18 cellular contexts compared by ENCODE assay signal in the genomic region with DNA sequence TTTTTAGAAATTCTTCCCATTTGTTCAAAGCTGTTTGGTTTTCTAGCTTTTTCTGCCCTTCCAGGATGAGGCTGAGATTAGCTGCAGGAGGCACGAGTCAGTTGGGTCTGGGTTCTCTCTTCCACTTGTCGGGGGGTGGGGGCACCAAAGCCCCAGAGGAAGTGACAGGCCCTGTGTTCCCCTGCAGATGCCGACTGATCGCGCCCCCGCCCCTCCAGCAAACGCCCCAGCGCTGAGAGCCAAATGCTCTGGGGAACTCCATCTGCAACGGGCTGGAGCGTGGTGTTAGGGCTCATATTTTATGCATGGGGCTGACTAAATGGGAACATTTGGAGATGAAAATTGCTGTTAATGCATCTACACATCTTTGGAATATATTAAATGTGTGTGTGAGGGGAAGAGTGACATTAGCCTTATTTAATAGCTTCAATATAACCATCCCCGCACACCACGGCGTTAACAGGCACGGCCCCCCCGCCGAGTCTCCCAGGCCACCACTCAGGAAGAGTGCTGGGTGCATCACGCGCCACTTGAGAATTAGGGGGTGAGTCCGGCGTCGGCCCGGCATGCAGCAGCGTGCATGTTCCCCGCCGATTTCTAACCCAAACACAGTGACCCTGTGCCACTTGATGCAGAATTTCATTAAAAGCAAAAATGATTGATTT.
A peak's percentile ranks its signal among the peaks of the same experiment; 100 is the strongest.
DNase-seq lines count a peak whose midpoint lies in the region; ATAC-seq and TF ChIP-seq lines count a peak whose summit lies in the region.
"Had no signal": no experiment of that assay in that cellular context is flagged by ENCODE, and none has a peak within 500 bp of the region (broad histone marks: within the 10 kb centered on the region; RNA-seq: fewer than 3 reads in every experiment).

No MANE protein-coding gene starts in this region.

- ATAC-seq in RWPE2 (ENCODE audit: low read depth) (no peak), left lobe of liver (no peak), GM19397 (IDR thresholded peaks at IDR 0.05; ENCODE audit: unreplicated experiment) (no peak)
- ATAC-seq: left cardiac atrium had no signal

- TF ChIP-seq POLR2A in sigmoid colon (IDR thresholded peaks at IDR 0.05) (no peak), testis (IDR thresholded peaks at IDR 0.05) (no peak)

- 49 to 70% methylated on average over 25 of the region's 25 CpGs for WGBS in sigmoid colon, 2 donors
- 82 to 83% methylated on average over 25 of the region's 25 CpGs for WGBS in testis, 2 donors

- H3K27ac ChIP-seq in RWPE2 (ENCODE audit: poor library complexity, severe bottlenecking) (no peak overlapping the region), sigmoid colon (no peak overlapping the region), testis (no peak overlapping the region)
- H3K27ac ChIP-seq: ascending aorta had no signal

- no peaks in the 10 kb centered on the region for H3K9me3 ChIP-seq in RWPE2 (ENCODE audit: severe bottlenecking)
- no peaks in the 10 kb centered on the region for H3K9me3 ChIP-seq in sigmoid colon
- H3K9me3 ChIP-seq in testis = no peaks in the 10 kb centered on the region
- H3K9me3 ChIP-seq: ascending aorta had no signal

- intact Hi-C loops in sigmoid colon (cut with DNase I) = no loop called here
- intact Hi-C loops in testis (cut with DNase I; ENCODE audit: low total_unique reads) = no loop called here

- no peaks in the 10 kb centered on the region for H3K36me3 ChIP-seq in RWPE2 (ENCODE audit: low read depth)
- H3K36me3 ChIP-seq in sigmoid colon = no peaks in the 10 kb centered on the region
- H3K36me3 ChIP-seq in testis (ENCODE audit: low read depth, missing control alignments) = no peaks in the 10 kb centered on the region
- H3K36me3 ChIP-seq: ascending aorta had no signal

- no peak for TF ChIP-seq EP300 in sigmoid colon (IDR thresholded peaks at IDR 0.05)

- H3K4me1 ChIP-seq in RWPE2 (ENCODE audit: insufficient read depth, poor library complexity, severe bottlenecking) (peaks cover 6% of the 10 kb centered on the region), sigmoid colon (peaks cover 0 to 6% (median 5%) of the 10 kb centered on the region in 4 donors), testis (no peaks in the 10 kb centered on the region)
- H3K4me1 ChIP-seq: ascending aorta had no signal

- H3K4me3 ChIP-seq in RWPE2 (ENCODE audit: severe bottlenecking) (no peak overlapping the region), sigmoid colon (no peak overlapping the region), testis (no peak overlapping the region)
- H3K4me3 ChIP-seq: ascending aorta had no signal

- TF ChIP-seq CTCF in RWPE2 (IDR thresholded peaks at IDR 0.05; ENCODE audit: poor library complexity, severe bottlenecking) (no peak), sigmoid colon (IDR thresholded peaks at IDR 0.05) (no peak), testis (IDR thresholded peaks at IDR 0.05) (no peak)

- H3K27me3 ChIP-seq in RWPE2 (ENCODE audit: insufficient read depth, poor library complexity, severe bottlenecking) (no peaks in the 10 kb centered on the region), sigmoid colon (no peaks in the 10 kb centered on the region), testis (no peaks in the 10 kb centered on the region)
- H3K27me3 ChIP-seq: ascending aorta had no signal

- peak; percentile 51 for DNase-seq in NCI-H1436 (lab: John Stamatoyannopoulos, UW)
- no peak for DNase-seq in NCI-H1436 treated with DMSO at 0.1 percent for 48 hours (lab: John Stamatoyannopoulos, UW)
- peak; percentile 70 for DNase-seq in RWPE2 (ENCODE audit: low spot score)
- peak; percentile 33 for DNase-seq in left lobe of liver (ENCODE audit: low spot score)
- DNase-seq in sigmoid colon = peak; percentile 51
- DNase-seq in testis = no peak
- DNase-seq in SK-N-DZ (ENCODE audit: low spot score) = no peak
- DNase-seq: 8988T; KBM-7; left cardiac atrium; NCI-H1048; NCI-H2107; NCI-H526; occipital lobe; SHP77 treated with DMSO at 0.1 percent for 48 hours; stimulated activated CD4-positive, alpha-beta T cell treated with anti-CD3 and anti-CD28 coated beads, Interleukin-4, amount 100 ng/mL, for 1 hour had no signal

Comparison
In these comparisons a context has a peak if more than half of its experiments do, and no peak if none do; other contexts are left out.
1. DNase-seq: peak in NCI-H1436 (single experiment), RWPE2 (single experiment), left lobe of liver (single experiment) and sigmoid colon (single experiment); none in NCI-H1436 treated with DMSO at 0.1 percent for 48 hours (single experiment), testis (single experiment) and SK-N-DZ (single experiment).